Comparison of ENCODE assay signal across 9 cellular contexts in genomic region chr16:50644730-50645129, GRCh38. TPM values are rescaled to one million over a fixed set of nuclear protein-coding genes. Genes with fewer than 3 reads are reported as not detected.
DNase-seq lines count a peak whose midpoint lies in the region; ATAC-seq and TF ChIP-seq lines count a peak whose summit lies in the region.
"Had no signal": no experiment of that assay in that cellular context is flagged by ENCODE, and none has a peak within 500 bp of the region (broad histone marks: within the 10 kb centered on the region; RNA-seq: fewer than 3 reads in every experiment).

No MANE protein-coding gene starts in this region.

- no peak for TF ChIP-seq POLR2A in heart left ventricle (IDR thresholded peaks at IDR 0.05)

- peak; percentile 41 for DNase-seq in CD1c-positive myeloid dendritic cell (ENCODE audit: extremely low spot score)
- peak in 1 of 2 experiments; percentile 56 for DNase-seq in HL-60 (ENCODE audit: low read depth in 1 of 2, low spot score in 1 of 2)
- DNase-seq in activated T-cell treated with anti-CD3 and anti-CD28 coated beads, Interleukin-2, amount 50 U/mL, for 48 hours = peak; percentile 39 to 55
- no peak for DNase-seq in heart left ventricle
- DNase-seq in SK-N-DZ (ENCODE audit: low spot score) = no peak

- H3K4me3 ChIP-seq in HL-60 (replicated peaks; ENCODE audit: insufficient read depth, low read length) (no peak overlapping the region), heart left ventricle (no peak overlapping the region)

- no peak overlapping the region for H3K27ac ChIP-seq in HL-60 (replicated peaks)
- no peak overlapping the region for H3K27ac ChIP-seq in heart left ventricle

- H3K4me1 Mint-ChIP-seq in stimulated activated memory B cell treated with anti-CD40 and anti-IgM and Interleukin-4, amounts not matched to agents 10 μg/mL and 1 μg/mL and 100 μg/mL, for 72 hours = no peaks in the 10 kb centered on the region

- peak in 3 of 4 donors; percentile 61 to 74 (median 71) for ATAC-seq in heart left ventricle
- ATAC-seq in stimulated activated memory B cell treated with anti-CD40 and anti-IgM and Interleukin-4, amounts not matched to agents 10 μg/mL and 1 μg/mL and 100 μg/mL, for 72 hours = peak; percentile 73
- no peak for ATAC-seq in HG03457 (IDR thresholded peaks at IDR 0.05; ENCODE audit: unreplicated experiment)
- ATAC-seq in activated CD4-positive, CD25-positive, alpha-beta regulatory T cell treated with anti-CD3 and anti-CD28 coated beads, Interleukin-2, amount 50 U/mL, for 24 hours = no peak

- peaks cover 0 to 5% (median 0%) of the 10 kb centered on the region in 12 donors for H3K4me1 ChIP-seq in heart left ventricle

- H3K36me3 Mint-ChIP-seq in stimulated activated memory B cell treated with anti-CD40 and anti-IgM and Interleukin-4, amounts not matched to agents 10 μg/mL and 1 μg/mL and 100 μg/mL, for 72 hours = no peaks in the 10 kb centered on the region

- no peaks in the 10 kb centered on the region for H3K9me3 ChIP-seq in heart left ventricle

- intact Hi-C loops in heart left ventricle (cut with DNase I) = loop anchor here in 2 of 10 donors (5.0 to 10.0 kb wide), 2 partner anchors 260 to 262 kb away; no protein-coding TSS in a partner anchor

- no peak overlapping the region for H3K4me3 Mint-ChIP-seq in stimulated activated memory B cell treated with anti-CD40 and anti-IgM and Interleukin-4, amounts not matched to agents 10 μg/mL and 1 μg/mL and 100 μg/mL, for 72 hours
- H3K4me3 Mint-ChIP-seq: dendritic cell treated with granulocyte-macrophage colony-stimulating factor and Interleukin-4, amounts not matched to agents 40 ng/mL and 50 ng/mL, for 4 days had no signal

- peaks cover 2% of the 10 kb centered on the region for H3K27me3 ChIP-seq in HL-60 (ENCODE audit: insufficient read depth, poor library complexity, severe bottlenecking)
- H3K27me3 ChIP-seq in heart left ventricle = no peaks in the 10 kb centered on the region

- TF ChIP-seq CTCF in HL-60 (IDR thresholded peaks at IDR 0.05; ENCODE audit: insufficient read depth, low read length) = peak; percentile 28
- peak in 11 of 12 donors; percentile 11 to 58 (median 37) for TF ChIP-seq CTCF in heart left ventricle (IDR thresholded peaks at IDR 0.05)

- WGBS in heart left ventricle, 4 donors = 35 to 44% (median 39%) methylated on average over 6 of the region's 6 CpGs

- no peaks in the 10 kb centered on the region for H3K9me3 Mint-ChIP-seq in stimulated activated memory B cell treated with anti-CD40 and anti-IgM and Interleukin-4, amounts not matched to agents 10 μg/mL and 1 μg/mL and 100 μg/mL, for 72 hours
- H3K9me3 Mint-ChIP-seq: dendritic cell treated with granulocyte-macrophage colony-stimulating factor and Interleukin-4, amounts not matched to agents 40 ng/mL and 50 ng/mL, for 4 days had no signal

- no peak overlapping the region for H3K27ac Mint-ChIP-seq in stimulated activated memory B cell treated with anti-CD40 and anti-IgM and Interleukin-4, amounts not matched to agents 10 μg/mL and 1 μg/mL and 100 μg/mL, for 72 hours
- H3K27ac Mint-ChIP-seq: dendritic cell treated with granulocyte-macrophage colony-stimulating factor and Interleukin-4, amounts not matched to agents 40 ng/mL and 50 ng/mL, for 4 days had no signal

- no peaks in the 10 kb centered on the region for H3K36me3 ChIP-seq in heart left ventricle

- H3K27me3 Mint-ChIP-seq in stimulated activated memory B cell treated with anti-CD40 and anti-IgM and Interleukin-4, amounts not matched to agents 10 μg/mL and 1 μg/mL and 100 μg/mL, for 72 hours = peaks cover 18% of the 10 kb centered on the region

RNA-seq across cellular contexts. Expression of gene SNX20, which starts 36.4 kb away (rescaled TPM):
- 10 to 100 TPM in 1 of 9 donors, 1 to 10 TPM in 1, under 1 TPM in 7; 0.37 to 11.9 (median 0.67) TPM for total RNA-seq in heart left ventricle
- under 1 TPM; 0.27 to 0.54 TPM for polyA plus RNA-seq in heart left ventricle
- polyA plus RNA-seq in SK-N-DZ (2014; cell fraction: cytosol; rRNA removed) = not detected in 2 replicates
- polyA plus RNA-seq in SK-N-DZ (2014; cell fraction: nucleus; rRNA removed) = not detected in 2 replicates

RNA-seq across cellular contexts. Expression of gene NOD2, which starts 48.7 kb away (rescaled TPM):
- total RNA-seq in heart left ventricle = 1 to 10 TPM in 4 of 9 donors, under 1 TPM in 5; 0.21 to 6.5 (median 0.91) TPM
- under 1 TPM; 0.46 to 0.71 TPM for polyA plus RNA-seq in heart left ventricle
- polyA plus RNA-seq in SK-N-DZ (2014; cell fraction: cytosol; rRNA removed) = 0.13 TPM in 1 of 2 replicates, not detected in the other
- 0.07 TPM in 1 of 2 replicates, not detected in the other for polyA plus RNA-seq in SK-N-DZ (2014; cell fraction: nucleus; rRNA removed)

Comparison
In these comparisons a context has a peak if more than half of its experiments do, and no peak if none do; other contexts are left out.
1. DNase-seq: peak in CD1c-positive myeloid dendritic cell (single experiment) and activated T-cell treated with anti-CD3 and anti-CD28 coated beads, Interleukin-2, amount 50 U/mL, for 48 hours (2 of 2); none in heart left ventricle (0 of 5) and SK-N-DZ (single experiment).
2. ATAC-seq: peak in heart left ventricle (3 of 4) and stimulated activated memory B cell treated with anti-CD40 and anti-IgM and Interleukin-4, amounts not matched to agents 10 μg/mL and 1 μg/mL and 100 μg/mL, for 72 hours (single experiment); none in HG03457 (single experiment) and activated CD4-positive, CD25-positive, alpha-beta regulatory T cell treated with anti-CD3 and anti-CD28 coated beads, Interleukin-2, amount 50 U/mL, for 24 hours (0 of 2).